20 cellular contexts compared by ENCODE assay signal in the genomic region with DNA sequence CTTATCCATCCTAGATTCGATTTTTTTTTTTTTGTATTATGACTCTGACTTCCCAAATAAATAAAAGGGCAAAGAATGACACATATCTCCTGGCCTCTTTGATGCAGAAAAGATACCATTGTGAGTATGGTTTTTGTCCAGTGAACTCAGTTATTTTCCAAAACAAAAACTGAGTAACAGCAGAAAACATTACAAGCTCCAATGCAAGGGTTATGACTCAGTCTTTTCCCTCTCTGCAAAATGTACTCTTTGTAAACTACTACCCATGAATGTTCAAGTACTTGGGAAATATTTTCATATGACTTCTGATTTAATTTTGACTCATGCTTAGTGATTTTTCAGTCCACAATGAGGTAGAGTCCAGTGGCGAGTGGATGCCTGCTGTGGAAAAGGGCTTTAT.
DNase-seq lines count a peak whose midpoint lies in the region; TF ChIP-seq lines count a peak whose summit lies in the region.
"Had no signal": no experiment of that assay in that cellular context is flagged by ENCODE, and none has a peak within 500 bp of the region (broad histone marks: within the 10 kb centered on the region; RNA-seq: fewer than 3 reads in every experiment).

No MANE protein-coding gene starts in this region.

- WGBS in transverse colon (ENCODE audit: low coverage in 1 of 2), 2 donors: 36 to 59% methylated on average over 2 of the region's 2 CpGs

- in situ Hi-C loops in brain microvascular endothelial cell (cut with HindIII; ENCODE audit: low pct_ligation_motif_present, low sequenced_read_pairs) (no loop called here), transverse colon (cut with MboI; ENCODE audit: low pct_ligation_motif_present in 1 of 4, low pct_unique_long_range_greater_than_20kb in 1 of 4, low sequenced_read_pairs in 3 of 4) (no loop called here)

- DNase-seq in A673 (ENCODE audit: low spot score) (no peak), HT1080 (ENCODE audit: low read depth) (peak; percentile 76), brain microvascular endothelial cell (peak; percentile 9), fibroblast of villous mesenchyme (ENCODE audit: low read depth) (peak; percentile 87), Kasumi-1 (lab: John Stamatoyannopoulos, UW) (no peak), transverse colon (no peak), GM10248 (ENCODE audit: extremely low spot score) (no peak)
- DNase-seq in activated T-cell treated with anti-CD3 and anti-CD28 coated beads, Interleukin-2, amount 50 U/mL, for 1 hour: no peak
- DNase-seq: activated CD4-positive, alpha-beta T cell treated with anti-CD3 and anti-CD28 coated beads for 36 hours; activated naive CD8-positive, alpha-beta T cell treated with anti-CD3 and anti-CD28 coated beads, Interleukin-2, amount 50 U/mL, for 24 hours; C1 segment of cervical spinal cord; effector memory CD4-positive, alpha-beta T cell; GDM1; HFFc6; kidney glomerular epithelial cell; natural killer cell; NCI-H1105; NCI-H510A treated with DMSO at 0.1 percent for 48 hours; stimulated activated CD4-positive, alpha-beta T cell treated with anti-CD3 and anti-CD28 coated beads, Interleukin-2, amount 100 ng/mL, for 48 hours; upper lobe of left lung had no signal

- CTCF ChIA-PET in A673 (lab: Charles Lee) (no interaction called here), GM10248 (lab: Yijun Ruan, JAX) (no interaction called here)

- H3K9me3 ChIP-seq in A673 (ENCODE audit: low read depth, low read length, poor library complexity, severe bottlenecking) (peaks cover 5% of the 10 kb centered on the region), transverse colon (no peaks in the 10 kb centered on the region)
- H3K9me3 ChIP-seq: upper lobe of left lung had no signal

- TF ChIP-seq CTCF in A673 (conservative IDR thresholded peaks at IDR 0.05; ENCODE audit: low read depth, low read length): no peak
- TF ChIP-seq CTCF in brain microvascular endothelial cell (IDR thresholded peaks at IDR 0.05; ENCODE audit: low read depth, low read length, missing control alignments): no peak
- no peak for TF ChIP-seq CTCF in fibroblast of villous mesenchyme (IDR thresholded peaks at IDR 0.05; ENCODE audit: insufficient read depth, low read depth, low read length)
- TF ChIP-seq CTCF in transverse colon (IDR thresholded peaks at IDR 0.05): no peak
- no peak for TF ChIP-seq CTCF in GM10248 (IDR thresholded peaks at IDR 0.05; ENCODE audit: control extremely low read depth, extremely low read depth, low read depth, missing control alignments)

- H3K36me3 ChIP-seq in A673 (ENCODE audit: insufficient read depth, low read length, poor library complexity, severe bottlenecking) (no peaks in the 10 kb centered on the region), brain microvascular endothelial cell (replicated peaks) (no peaks in the 10 kb centered on the region), transverse colon (no peaks in the 10 kb centered on the region)
- H3K36me3 ChIP-seq: upper lobe of left lung had no signal

- H3K27ac ChIP-seq in A673 (ENCODE audit: low read depth, low read length, poor library complexity, severe bottlenecking) (peak overlapping the region; percentile 38), brain microvascular endothelial cell (no peak overlapping the region), transverse colon (no peak overlapping the region)
- H3K27ac ChIP-seq: upper lobe of left lung had no signal

- TF ChIP-seq POLR2A in transverse colon (IDR thresholded peaks at IDR 0.05): no peak

- no TSS peak for BruUV-seq in A673 (replicated peaks; lab: Mats Ljungman, UMichigan)

- intact Hi-C loops in A673 (cut with micrococcal nuclease; ENCODE audit: unreplicated experiment) (no loop called here), transverse colon (cut with DNase I; ENCODE audit: low total_unique reads) (loop anchor here (10.0 kb wide), 1 partner anchor 1112 kb away; no protein-coding TSS in a partner anchor)

- peaks cover 3% of the 10 kb centered on the region for H3K4me1 ChIP-seq in A673 (ENCODE audit: insufficient read depth, low read length, poor library complexity, severe bottlenecking)
- no peaks in the 10 kb centered on the region for H3K4me1 ChIP-seq in transverse colon
- H3K4me1 ChIP-seq: upper lobe of left lung had no signal

- POLR2A ChIA-PET in A673 (lab: Charles Lee; ENCODE audit: low non-redundant PET) (no interaction called here), GM10248 (lab: Yijun Ruan, JAX) (no interaction called here)

- no peaks in the 10 kb centered on the region for H3K27me3 ChIP-seq in A673 (replicated peaks; ENCODE audit: insufficient read depth, low read depth, low read length, poor library complexity)
- no peaks in the 10 kb centered on the region for H3K27me3 ChIP-seq in brain microvascular endothelial cell (replicated peaks)
- no peaks in the 10 kb centered on the region for H3K27me3 ChIP-seq in transverse colon
- H3K27me3 ChIP-seq: upper lobe of left lung had no signal

- H3K4me3 ChIP-seq in A673 (ENCODE audit: low read depth, low read length, poor library complexity, severe bottlenecking) (no peak overlapping the region), brain microvascular endothelial cell (ENCODE audit: low read depth, low read length) (no peak overlapping the region), fibroblast of villous mesenchyme (ENCODE audit: low read depth, low read length) (no peak overlapping the region), transverse colon (no peak overlapping the region)
- H3K4me3 ChIP-seq: upper lobe of left lung had no signal

- TF ChIP-seq EP300 in transverse colon (IDR thresholded peaks at IDR 0.05; ENCODE audit: low read depth): no peak

Comparison
In these comparisons a context has a peak if more than half of its experiments do, and no peak if none do; other contexts are left out.
1. DNase-seq: peak in HT1080 (single experiment), brain microvascular endothelial cell (single experiment) and fibroblast of villous mesenchyme (single experiment); none in A673 (single experiment), Kasumi-1 (0 of 2), transverse colon (single experiment), GM10248 (single experiment) and activated T-cell treated with anti-CD3 and anti-CD28 coated beads, Interleukin-2, amount 50 U/mL, for 1 hour (single experiment).